23 cellular contexts compared by ENCODE assay signal in genomic region chr5:41128291-41128690, GRCh38. TPM values are rescaled to one million over a fixed set of nuclear protein-coding genes. Genes with fewer than 3 reads are reported as not detected.
DNase-seq lines count a peak whose midpoint lies in the region; FAIRE-seq and TF ChIP-seq lines count a peak whose summit lies in the region.
"Had no signal": no experiment of that assay in that cellular context is flagged by ENCODE, and none has a peak within 500 bp of the region (broad histone marks: within the 10 kb centered on the region; RNA-seq: fewer than 3 reads in every experiment).

No MANE protein-coding gene starts in this region.

- no peaks in the 10 kb centered on the region for H3K36me3 ChIP-seq in uterus
- H3K36me3 ChIP-seq: adrenal gland, SJCRH30 had no signal

- intact Hi-C loops in uterus (cut with DNase I; ENCODE audit: low total_unique reads) = no loop called here

- H3K27me3 ChIP-seq in uterus = no peaks in the 10 kb centered on the region
- H3K27me3 ChIP-seq: adrenal gland, SJCRH30 had no signal

- H3K4me3 ChIP-seq in retinal pigment epithelial cell (ENCODE audit: low read length) (no peak overlapping the region), uterus (no peak overlapping the region)
- H3K4me3 ChIP-seq: adrenal gland, GM23248, SJCRH30 had no signal

- no peak overlapping the region for H3K27ac ChIP-seq in uterus
- H3K27ac ChIP-seq: adrenal gland, GM23248, SJCRH30 had no signal

- no peak for TF ChIP-seq POLR2A in GM12891 (IDR thresholded peaks at IDR 0.05; ENCODE audit: low read depth, low read length)
- TF ChIP-seq POLR2A in uterus (IDR thresholded peaks at IDR 0.05) = no peak

- peak; percentile 95 for DNase-seq in NCI-H1694 (lab: John Stamatoyannopoulos, UW)
- DNase-seq in NCI-H774 (lab: John Stamatoyannopoulos, UW) = peak; percentile 40
- peak; percentile 23 for DNase-seq in kidney tubule cell (ENCODE audit: low spot score)
- DNase-seq in retinal pigment epithelial cell (ENCODE audit: low read depth) = peak; percentile 43
- no peak for DNase-seq in GM12891 (ENCODE audit: insufficient read length, low spot score)
- DNase-seq in uterus = no peak
- DNase-seq in cerebellar nuclear complex (lab: John Stamatoyannopoulos, UW) = no peak
- DNase-seq: activated CD4-positive, alpha-beta T cell treated with anti-CD3 and anti-CD28 coated beads, Interleukin-2, amount 10 ng/mL, durations not matched to agents 7 days and 5 days; activated naive CD4-positive, alpha-beta T cell treated with anti-CD3 and anti-CD28 coated beads for 36 hours; activated T-cell treated with anti-CD3 and anti-CD28 coated beads, Interleukin-2, amount 50 U/mL, for 4 hours; adrenal gland; GM23248; NCI-H2029; right cardiac atrium; SJCRH30; stimulated activated CD4-positive, alpha-beta T cell treated with anti-CD3 and anti-CD28 coated beads, Interleukin-2, amount 100 ng/mL, for 24 hours had no signal

- TF ChIP-seq CTCF in retinal pigment epithelial cell (conservative IDR thresholded peaks at IDR 0.05; ENCODE audit: low read depth, low read length) (no peak), uterus (IDR thresholded peaks at IDR 0.05) (no peak)

- no peaks in the 10 kb centered on the region for H3K9me3 ChIP-seq in uterus
- H3K9me3 ChIP-seq: adrenal gland, SJCRH30 had no signal

- FAIRE-seq in GM12891 (lab: Jason Lieb, UNC) = no peak
- FAIRE-seq: D721Med, HepG2, RCC 7860 had no signal

- no peaks in the 10 kb centered on the region for H3K4me1 ChIP-seq in uterus
- H3K4me1 ChIP-seq: adrenal gland, SJCRH30 had no signal

TF ChIP-seq in GM12891, 5 proteins besides CTCF, POLR2A, EP300 and RAD21:
- no peak for TF ChIP-seq POU2F2 (IDR thresholded peaks at IDR 0.05; ENCODE audit: low read depth, low read length)
- no peak for TF ChIP-seq PAX5 (IDR thresholded peaks at IDR 0.05; ENCODE audit: insufficient read depth, low read length, severe bottlenecking)
- no peak for TF ChIP-seq POLR2AphosphoS5 (IDR thresholded peaks at IDR 0.05; ENCODE audit: low read depth, low read length)
- no peak for TF ChIP-seq TAF1 (IDR thresholded peaks at IDR 0.05; ENCODE audit: low read depth, low read length)
- TF ChIP-seq SPI1 (IDR thresholded peaks at IDR 0.05; ENCODE audit: low read depth, low read length) = no peak
TF ChIP-seq in GM12891: peak in this region for 0.

RNA-seq across cellular contexts. Expression of gene MROH2B, which starts 57.1 kb away (rescaled TPM):
- polyA plus RNA-seq in GM12891 (2012; ENCODE audit: low read depth, missing spikeins) = not detected
- not detected for total RNA-seq in uterus
- total RNA-seq: activated CD4-positive, alpha-beta T cell treated with anti-CD3 and anti-CD28 coated beads, Interleukin-2, amount 10 ng/mL, durations not matched to agents 7 days and 5 days; activated naive CD4-positive, alpha-beta T cell treated with anti-CD3 and anti-CD28 coated beads for 36 hours; activated T-cell treated with anti-CD3 and anti-CD28 coated beads, Interleukin-2, amount 50 U/mL, for 4 hours; glomerular endothelial cell; GM23248; HepG2; LHCN-M2; osteoblast; right cardiac atrium; SJCRH30; ureter had no signal
- polyA plus RNA-seq: GM23248, HepG2, right cardiac atrium had no signal

Comparison
In these comparisons a context has a peak if more than half of its experiments do, and no peak if none do; other contexts are left out.
1. DNase-seq: peak in NCI-H1694 (single experiment), NCI-H774 (single experiment), kidney tubule cell (single experiment) and retinal pigment epithelial cell (single experiment); none in GM12891 (single experiment), uterus (0 of 2) and cerebellar nuclear complex (0 of 2).